Comparison of ENCODE assay signal across 8 cellular contexts in the genomic region with DNA sequence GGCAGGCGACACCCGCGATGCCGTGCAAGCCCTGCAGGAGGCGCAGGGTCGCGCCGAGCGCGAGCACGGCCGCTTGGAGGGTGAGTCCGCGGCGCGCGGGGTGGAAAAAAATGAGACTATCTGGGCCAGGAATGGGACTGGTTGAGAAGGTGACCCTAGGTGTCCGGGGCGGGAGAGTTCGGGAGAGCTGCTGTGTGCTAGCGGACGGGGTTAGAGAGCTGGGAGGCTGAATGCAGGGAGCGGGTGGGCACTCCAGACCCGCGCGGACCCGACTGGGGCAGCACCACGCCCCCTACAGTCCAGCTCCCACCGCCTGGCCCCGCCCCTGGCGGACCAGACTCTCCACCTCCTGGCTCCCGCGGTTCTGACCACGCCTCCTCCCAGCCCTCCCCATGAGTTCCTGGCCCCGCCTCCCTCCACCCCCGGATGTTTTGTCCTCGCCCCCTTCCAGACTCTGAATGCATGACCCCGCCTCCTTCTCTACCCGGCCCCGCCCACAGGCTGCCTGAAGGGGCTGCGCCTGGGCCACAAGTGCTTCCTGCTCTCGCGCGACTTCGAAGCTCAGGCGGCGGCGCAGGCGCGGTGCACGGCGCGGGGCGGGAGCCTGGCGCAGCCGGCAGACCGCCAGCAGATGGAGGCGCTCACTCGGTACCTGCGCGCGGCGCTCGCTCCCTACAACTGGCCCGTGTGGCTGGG. TPM values are rescaled to one million over a fixed set of nuclear protein-coding genes. Genes with fewer than 3 reads are reported as not detected.
DNase-seq lines count a peak whose midpoint lies in the region; ATAC-seq, FAIRE-seq and TF ChIP-seq lines count a peak whose summit lies in the region.

No MANE protein-coding gene starts in this region.

- peak overlapping the region; percentile 75 for H3K4me3 Mint-ChIP-seq in central memory CD8-positive, alpha-beta T cell

- no peak overlapping the region for H3K27ac Mint-ChIP-seq in central memory CD8-positive, alpha-beta T cell (ENCODE audit: low read depth)

- H3K36me3 Mint-ChIP-seq in central memory CD8-positive, alpha-beta T cell (ENCODE audit: insufficient read depth) = peaks cover 2% of the 10 kb centered on the region

- H3K27me3 Mint-ChIP-seq in central memory CD8-positive, alpha-beta T cell = peaks cover 74% of the 10 kb centered on the region

- peak; percentile 57 for ATAC-seq in HG02970 (IDR thresholded peaks at IDR 0.05; ENCODE audit: low FRiP score, unreplicated experiment)
- ATAC-seq in central memory CD8-positive, alpha-beta T cell (replicated peaks; ENCODE audit: extremely low read depth, poor library complexity, severe bottlenecking) = peak; percentile 79

- peak; percentile 85 for DNase-seq in GM12891 (ENCODE audit: insufficient read length, low spot score)
- peak; percentile 57 for DNase-seq in NCI-H2081 treated with DMSO at 0.1 percent for 48 hours (lab: John Stamatoyannopoulos, UW)
- DNase-seq in activated CD4-positive, CD25-positive, alpha-beta regulatory T cell treated with anti-CD3 and anti-CD28 coated beads, Interleukin-2, amount 50 U/mL, for 16 hours (ENCODE audit: low read depth, low spot score) = peak; percentile 72
- peak; percentile 56 to 82 for DNase-seq in central memory CD8-positive, alpha-beta T cell (ENCODE audit: low spot score in 2 of 2)
- DNase-seq in islet precursor cell = peak; percentile 100
- peak; percentile 85 to 98 for DNase-seq in stimulated activated CD4-positive, alpha-beta T cell treated with anti-CD3 and anti-CD28 coated beads, Interleukin-12 subunit alpha, Interleukin-12 subunit beta, amount 100 ng/mL, for 24 hours (ENCODE audit: low read depth in 2 of 2)
- DNase-seq in DMS53 (lab: John Stamatoyannopoulos, UW) = no peak

- H3K4me1 Mint-ChIP-seq in central memory CD8-positive, alpha-beta T cell = peaks cover 22% of the 10 kb centered on the region

- FAIRE-seq in GM12891 (lab: Jason Lieb, UNC) = peak; percentile 26

- H3K9me3 Mint-ChIP-seq in central memory CD8-positive, alpha-beta T cell = no peaks in the 10 kb centered on the region

- TF ChIP-seq POLR2A in GM12891 (IDR thresholded peaks at IDR 0.05; ENCODE audit: low read depth, low read length) = no peak

TF ChIP-seq in GM12891, 5 proteins besides CTCF, POLR2A, EP300 and RAD21:
- TF ChIP-seq PAX5 (IDR thresholded peaks at IDR 0.05; ENCODE audit: insufficient read depth, low read length, severe bottlenecking) (no peak), TAF1 (IDR thresholded peaks at IDR 0.05; ENCODE audit: low read depth, low read length) (no peak), POLR2AphosphoS5 (IDR thresholded peaks at IDR 0.05; ENCODE audit: low read depth, low read length) (no peak), SPI1 (IDR thresholded peaks at IDR 0.05; ENCODE audit: low read depth, low read length) (no peak), POU2F2 (IDR thresholded peaks at IDR 0.05; ENCODE audit: low read depth, low read length) (no peak)

RNA-seq across cellular contexts. Expression of a gene that starts 1.5 kb away (rescaled TPM):
- 0.22 TPM for polyA plus RNA-seq in GM12891 (2012; ENCODE audit: low read depth, missing spikeins)

RNA-seq across cellular contexts. Expression of a gene that starts 5.1 kb away (rescaled TPM):
- not detected for polyA plus RNA-seq in GM12891 (2012; ENCODE audit: low read depth, missing spikeins)

RNA-seq across cellular contexts. Expression of a gene that starts 45.6 kb away (rescaled TPM):
- not detected for polyA plus RNA-seq in GM12891 (2012; ENCODE audit: low read depth, missing spikeins)
